In the genomic region with DNA sequence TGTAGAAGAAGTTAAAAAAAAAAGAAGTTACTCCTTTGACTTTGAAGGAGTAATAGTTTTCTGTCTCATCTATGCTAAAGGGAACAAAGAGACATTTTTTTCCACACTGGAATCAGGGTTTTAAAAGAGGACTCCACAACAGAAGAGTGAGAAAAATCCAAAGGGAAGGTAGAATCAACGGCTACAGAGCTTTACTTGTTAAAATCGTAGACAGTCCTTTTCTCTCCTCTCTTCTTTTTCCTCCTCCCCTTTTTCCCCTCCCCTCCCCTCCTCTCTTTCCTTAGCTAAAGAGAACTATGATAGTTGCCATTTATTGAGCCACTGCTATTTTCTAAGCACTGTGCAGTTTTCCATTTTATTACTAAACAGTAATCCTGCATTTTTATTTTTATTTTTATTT, we compare ENCODE assay signal across 22 cellular contexts.
"Had no signal": no experiment of that assay in that cellular context is flagged by ENCODE, and none has a peak within 500 bp of the region (broad histone marks: within the 10 kb centered on the region; RNA-seq: fewer than 3 reads in every experiment).

No MANE protein-coding gene starts in this region.

- H3K27me3 ChIP-seq: brain microvascular endothelial cell, gastrocnemius medialis, heart right ventricle, right atrium auricular region, suprapubic skin, transverse colon had no signal

- H3K4me1 ChIP-seq: gastrocnemius medialis, heart right ventricle, left ventricle myocardium inferior, prostate gland, right atrium auricular region, suprapubic skin, transverse colon had no signal

- H3K36me3 ChIP-seq: brain microvascular endothelial cell, gastrocnemius medialis, left ventricle myocardium inferior, prostate gland, right atrium auricular region, suprapubic skin, transverse colon had no signal

- DNase-seq: activated CD4-positive, alpha-beta T cell treated with anti-CD3 and anti-CD28 coated beads, Interleukin-2, amount 50 U/mL, for 1 hour; activated CD8-positive, alpha-beta memory T cell treated with anti-CD3 and anti-CD28 coated beads, Interleukin-2, amount 50 U/mL, for 4 hours; activated naive CD4-positive, alpha-beta T cell treated with anti-CD3 and anti-CD28 coated beads, Interleukin-2, amount 50 U/mL, for 16 hours; activated T-cell treated with anti-CD3 and anti-CD28 coated beads, Interleukin-2, amount 50 U/mL, for 4 hours; aorta; brain microvascular endothelial cell; cerebellar nuclear complex; cortex of kidney; effector CD4-positive, alpha-beta T cell; gastrocnemius medialis; heart right ventricle; left ventricle myocardium inferior; mucosa of descending colon; naive thymus-derived CD4-positive, alpha-beta T cell; stimulated activated CD4-positive, alpha-beta T cell treated with anti-CD3 and anti-CD28 coated beads, Interleukin-2, amount 100 ng/mL, for 24 hours; stimulated activated naive CD8-positive, alpha-beta T cell treated with anti-CD3 and anti-CD28 coated beads, Interleukin-15, amount 100 ng/mL, for 72 hours; T-cell; transverse colon had no signal

- H3K4me3 ChIP-seq: gastrocnemius medialis, heart right ventricle, left ventricle myocardium inferior, mucosa of descending colon, prostate gland, right atrium auricular region, suprapubic skin, transverse colon had no signal

- H3K9me3 ChIP-seq: gastrocnemius medialis, heart right ventricle, left ventricle myocardium inferior, mucosa of descending colon, prostate gland, right atrium auricular region, suprapubic skin, transverse colon had no signal

- H3K27ac ChIP-seq: brain microvascular endothelial cell, gastrocnemius medialis, heart right ventricle, left ventricle myocardium inferior, prostate gland, right atrium auricular region, suprapubic skin, transverse colon had no signal

- ATAC-seq: activated CD4-positive, CD25-positive, alpha-beta regulatory T cell treated with anti-CD3 and anti-CD28 coated beads, Interleukin-2, amount 50 U/mL, for 24 hours; activated T-cell treated with anti-CD3 and anti-CD28 coated beads, Interleukin-2, amount 50 U/mL, for 4 hours; gastrocnemius medialis; heart right ventricle; mucosa of descending colon; naive thymus-derived CD4-positive, alpha-beta T cell; stimulated activated naive CD8-positive, alpha-beta T cell treated with anti-CD3 and anti-CD28 coated beads, Interleukin-15, amount 100 ng/mL, for 72 hours; T-cell had no signal
